1 cellular context compared by ENCODE assay signal in genomic region chr19:42143341-42144234, GRCh38.
TF ChIP-seq lines count a peak whose summit lies in the region.

No MANE protein-coding gene starts in this region.

TF ChIP-seq in SK-N-SH, 30 proteins besides CTCF, POLR2A, EP300 and RAD21 (continued from another document):
- no peak for TF ChIP-seq MXI1 (IDR thresholded peaks at IDR 0.05; ENCODE audit: low read depth, low read length)
- no peak for TF ChIP-seq MEF2A (IDR thresholded peaks at IDR 0.05; ENCODE audit: borderline replicate concordance, low read depth)
- TF ChIP-seq NRF1 (IDR thresholded peaks at IDR 0.05; ENCODE audit: low read depth, low read length): no peak
- TF ChIP-seq JUND (IDR thresholded peaks at IDR 0.05): no peak
- TF ChIP-seq FOXM1 (IDR thresholded peaks at IDR 0.05; ENCODE audit: low read depth): no peak
TF ChIP-seq in SK-N-SH: peak in this region for 2.
